In genomic region chr12:130987151-130987931, GRCh38 we compare ENCODE assay signal across 22 cellular contexts. TPM values are rescaled to one million over a fixed set of nuclear protein-coding genes. Genes with fewer than 3 reads are reported as not detected.
"Had no signal": no experiment of that assay in that cellular context is flagged by ENCODE, and none has a peak within 500 bp of the region (broad histone marks: within the 10 kb centered on the region; RNA-seq: fewer than 3 reads in every experiment).

No MANE protein-coding gene starts in this region.

- H3K4me3 ChIP-seq: ascending aorta, esophagus squamous epithelium, left ventricle myocardium inferior, SK-N-MC, skin epidermis, testis, upper lobe of left lung had no signal

- ATAC-seq: activated CD8-positive, alpha-beta T cell treated with anti-CD3 and anti-CD28 coated beads, Interleukin-2, amount 10 ng/mL, durations not matched to agents 7 days and 5 days; activated T-cell treated with anti-CD3 and anti-CD28 coated beads, Interleukin-2, amount 50 U/mL, for 72 hours; stimulated activated memory B cell treated with anti-CD40 and anti-IgM and Interleukin-4, amounts not matched to agents 10 μg/mL and 1 μg/mL and 100 μg/mL, for 72 hours; T-cell had no signal

- H3K4me1 ChIP-seq: ascending aorta, esophagus squamous epithelium had no signal

- H3K9me3 ChIP-seq: ascending aorta, esophagus squamous epithelium, left ventricle myocardium inferior, testis, upper lobe of left lung had no signal

- H3K27me3 ChIP-seq: ascending aorta, testis, upper lobe of left lung had no signal

- DNase-seq: activated B cell treated with CpG ODN at 0.5 μM for 24 hours; activated CD4-positive, alpha-beta T cell treated with anti-CD3 and anti-CD28 coated beads, Interleukin-2, amount 10 ng/mL, durations not matched to agents 24 days and 14 days; activated CD8-positive, alpha-beta memory T cell treated with anti-CD3 and anti-CD28 coated beads, Interleukin-2, amount 50 U/mL, for 48 hours; activated CD8-positive, alpha-beta T cell treated with anti-CD3 and anti-CD28 coated beads, Interleukin-2, amount 10 ng/mL, durations not matched to agents 7 days and 5 days; activated naive CD4-positive, alpha-beta T cell treated with anti-CD3 and anti-CD28 coated beads, Interleukin-2, amount 50 U/mL, for 16 hours; activated T-cell treated with anti-CD3 and anti-CD28 coated beads, Interleukin-2, amount 50 U/mL, for 72 hours; cerebellar nuclear complex; effector CD8-positive, alpha-beta T cell; esophagus squamous epithelium; hypothalamus; left ventricle myocardium inferior; mammary epithelial cell; occipital lobe; retina; stimulated activated CD4-positive, alpha-beta T cell treated with anti-CD3 and anti-CD28 coated beads, Interleukin-4, amount 100 ng/mL, for 4 hours; T-cell; testis; upper lobe of left lung had no signal

- H3K27ac ChIP-seq: ascending aorta, esophagus squamous epithelium, left ventricle myocardium inferior, SK-N-MC, skin epidermis, testis, upper lobe of left lung had no signal

RNA-seq across cellular contexts. Expression of gene ADGRD1, which starts 33.6 kb away (rescaled TPM):
- total RNA-seq: activated CD8-positive, alpha-beta T cell treated with anti-CD3 and anti-CD28 coated beads, Interleukin-2, amount 10 ng/mL, durations not matched to agents 7 days and 5 days; mammary epithelial cell had no signal
- polyA plus RNA-seq: mammary epithelial cell had no signal
